In genomic region chr1:228452194-228453021, GRCh38 we compare ENCODE assay signal across 1 cellular context.
TF ChIP-seq lines count a peak whose summit lies in the region.

No MANE protein-coding gene starts in this region.

TF ChIP-seq in K562, 482 proteins besides CTCF, POLR2A, EP300 and RAD21 (continues in another document):
- TF ChIP-seq MTA1 (IDR thresholded peaks at IDR 0.05; ENCODE audit: borderline replicate concordance): peak; percentile 83
- TF ChIP-seq ZNF24 (IDR thresholded peaks at IDR 0.05): no peak
- TF ChIP-seq ZNF274 (IDR thresholded peaks at IDR 0.05; ENCODE audit: borderline replicate concordance, low read depth, low read length): no peak
- TF ChIP-seq STAT5B (CRISPR knock-in tag; IDR thresholded peaks at IDR 0.05): no peak
- no peak for TF ChIP-seq RUNX1 (IDR thresholded peaks at IDR 0.05; ENCODE audit: low read depth)
- no peak for TF ChIP-seq MEF2A (IDR thresholded peaks at IDR 0.05; ENCODE audit: control insufficient read depth, low read depth, low read length)
- no peak for TF ChIP-seq CHD4 (IDR thresholded peaks at IDR 0.05; ENCODE audit: insufficient read depth, insufficient replicate concordance, low read depth, low read length, poor library complexity, severe bottlenecking)
- TF ChIP-seq ZNF778 (CRISPR knock-in tag; IDR thresholded peaks at IDR 0.05): no peak
- TF ChIP-seq CREB1 (IDR thresholded peaks at IDR 0.05): no peak
- no peak for TF ChIP-seq CREB1 (CRISPR knock-in tag; IDR thresholded peaks at IDR 0.05)
- 0 out of 2 replicates have a peak, but pooled peaks have one; percentile 44 for TF ChIP-seq CAMTA2 (CRISPR knock-in tag; conservative IDR thresholded peaks at IDR 0.05)
- peak; percentile 89 for TF ChIP-seq TOE1 (IDR thresholded peaks at IDR 0.05; ENCODE audit: borderline replicate concordance)
- TF ChIP-seq TOE1 (CRISPR knock-in tag; IDR thresholded peaks at IDR 0.05; ENCODE audit: borderline replicate concordance, low read depth): no peak
- TF ChIP-seq POU5F1 (IDR thresholded peaks at IDR 0.05; ENCODE audit: borderline replicate concordance, low read depth, low read length, partially characterized antibody): no peak
- no peak for TF ChIP-seq ZNF57 (CRISPR knock-in tag; IDR thresholded peaks at IDR 0.05)
- no peak for TF ChIP-seq NUFIP1 (IDR thresholded peaks at IDR 0.05; ENCODE audit: partially characterized antibody)
- no peak for TF ChIP-seq ZFX (CRISPR knock-in tag; IDR thresholded peaks at IDR 0.05)
- TF ChIP-seq BRF1 (IDR thresholded peaks at IDR 0.05; ENCODE audit: borderline replicate concordance, extremely low read depth, insufficient read length): no peak
- peak; percentile 97 for TF ChIP-seq JUN (IDR thresholded peaks at IDR 0.05; ENCODE audit: borderline replicate concordance, low read depth, low read length)
- peak; percentile 32; the same call in 1 of the 2 replicates for TF ChIP-seq JUN (CRISPR knock-in tag; IDR thresholded peaks at IDR 0.05; ENCODE audit: borderline replicate concordance)
- no peak for TF ChIP-seq PRMT5 (CRISPR knock-in tag; IDR thresholded peaks at IDR 0.05)
- no peak for TF ChIP-seq ASH1L (IDR thresholded peaks at IDR 0.05; ENCODE audit: borderline replicate concordance, low read depth, partially characterized antibody)
- peak; percentile 18; the same call in 1 of the 2 replicates for TF ChIP-seq THAP12 (CRISPR knock-in tag; IDR thresholded peaks at IDR 0.05)
- TF ChIP-seq TEAD2 (tag; IDR thresholded peaks at IDR 0.05): no peak
- no peak for TF ChIP-seq PBX2 (CRISPR knock-in tag; IDR thresholded peaks at IDR 0.05; ENCODE audit: low read depth)
- no peak for TF ChIP-seq PBX2 (tag; conservative IDR thresholded peaks at IDR 0.05; ENCODE audit: low read depth)
- TF ChIP-seq NCOA6 (IDR thresholded peaks at IDR 0.05): no peak
- no peak for TF ChIP-seq ZNF707 (CRISPR knock-in tag; conservative IDR thresholded peaks at IDR 0.05)
- TF ChIP-seq ZNF444 (CRISPR knock-in tag; IDR thresholded peaks at IDR 0.05): no peak
- no peak for TF ChIP-seq NFE2L1 (tag; IDR thresholded peaks at IDR 0.05; ENCODE audit: borderline replicate concordance, low read depth)
- TF ChIP-seq BCOR (IDR thresholded peaks at IDR 0.05): peak; percentile 60; the same call in 1 of the 2 replicates
- TF ChIP-seq RB1 (IDR thresholded peaks at IDR 0.05; ENCODE audit: low read depth): no peak
- no peak for TF ChIP-seq ZBTB9 (CRISPR knock-in tag; IDR thresholded peaks at IDR 0.05)
- no peak for TF ChIP-seq ZNF354B (CRISPR knock-in tag; IDR thresholded peaks at IDR 0.05)
- TF ChIP-seq PHF21A (IDR thresholded peaks at IDR 0.05; ENCODE audit: borderline replicate concordance, low read depth): peak; percentile 77; the same call in 1 of the 2 replicates
- no peak for TF ChIP-seq E2F3 (CRISPR knock-in tag; IDR thresholded peaks at IDR 0.05)
- TF ChIP-seq ZNF197 (CRISPR knock-in tag; IDR thresholded peaks at IDR 0.05; ENCODE audit: low read depth): no peak
- TF ChIP-seq SMAD3 (CRISPR knock-in tag; conservative IDR thresholded peaks at IDR 0.05): peak; percentile 64; the same call in 1 of the 2 replicates
- TF ChIP-seq SMARCC2 (IDR thresholded peaks at IDR 0.05; ENCODE audit: low read depth): peak; percentile 81
- TF ChIP-seq MYBL2 (IDR thresholded peaks at IDR 0.05; ENCODE audit: low read depth): no peak
- no peak for TF ChIP-seq MYBL2 (CRISPR knock-in tag; IDR thresholded peaks at IDR 0.05; ENCODE audit: borderline replicate concordance)
- no peak for TF ChIP-seq RBM39 (optimal IDR thresholded peaks at IDR 0.05; ENCODE audit: low read depth, low read length)
- no peak for TF ChIP-seq SP2 (IDR thresholded peaks at IDR 0.05; ENCODE audit: extremely low read depth, low read depth, low read length, poor library complexity, severe bottlenecking)
- TF ChIP-seq RERE (CRISPR knock-in tag; IDR thresholded peaks at IDR 0.05; ENCODE audit: borderline replicate concordance): no peak
- peak; percentile 94 for TF ChIP-seq ARID1B (IDR thresholded peaks at IDR 0.05)
- TF ChIP-seq ESRRA (IDR thresholded peaks at IDR 0.05; ENCODE audit: borderline replicate concordance, low read depth): peak; percentile 100
- TF ChIP-seq USF1 (CRISPR knock-in tag; IDR thresholded peaks at IDR 0.05): no peak
- TF ChIP-seq HMBOX1 (IDR thresholded peaks at IDR 0.05): peak; percentile 13; the same call in 1 of the 2 replicates
- TF ChIP-seq ZNF140 (CRISPR knock-in tag; IDR thresholded peaks at IDR 0.05): no peak
- no peak for TF ChIP-seq ZFP91 (CRISPR knock-in tag; IDR thresholded peaks at IDR 0.05)
- no peak for TF ChIP-seq L3MBTL2 (IDR thresholded peaks at IDR 0.05)
- no peak for TF ChIP-seq SRSF9 (IDR thresholded peaks at IDR 0.05; ENCODE audit: borderline replicate concordance, low read depth, low read length)
- no peak for TF ChIP-seq POLR2H (tag; IDR thresholded peaks at IDR 0.05; ENCODE audit: low read depth)
- TF ChIP-seq ZNF644 (tag; IDR thresholded peaks at IDR 0.05; ENCODE audit: low read depth): no peak
- no peak for TF ChIP-seq BRF2 (IDR thresholded peaks at IDR 0.05; ENCODE audit: borderline replicate concordance, insufficient read depth, insufficient read length)
